25 cellular contexts compared by ENCODE assay signal in the genomic region with DNA sequence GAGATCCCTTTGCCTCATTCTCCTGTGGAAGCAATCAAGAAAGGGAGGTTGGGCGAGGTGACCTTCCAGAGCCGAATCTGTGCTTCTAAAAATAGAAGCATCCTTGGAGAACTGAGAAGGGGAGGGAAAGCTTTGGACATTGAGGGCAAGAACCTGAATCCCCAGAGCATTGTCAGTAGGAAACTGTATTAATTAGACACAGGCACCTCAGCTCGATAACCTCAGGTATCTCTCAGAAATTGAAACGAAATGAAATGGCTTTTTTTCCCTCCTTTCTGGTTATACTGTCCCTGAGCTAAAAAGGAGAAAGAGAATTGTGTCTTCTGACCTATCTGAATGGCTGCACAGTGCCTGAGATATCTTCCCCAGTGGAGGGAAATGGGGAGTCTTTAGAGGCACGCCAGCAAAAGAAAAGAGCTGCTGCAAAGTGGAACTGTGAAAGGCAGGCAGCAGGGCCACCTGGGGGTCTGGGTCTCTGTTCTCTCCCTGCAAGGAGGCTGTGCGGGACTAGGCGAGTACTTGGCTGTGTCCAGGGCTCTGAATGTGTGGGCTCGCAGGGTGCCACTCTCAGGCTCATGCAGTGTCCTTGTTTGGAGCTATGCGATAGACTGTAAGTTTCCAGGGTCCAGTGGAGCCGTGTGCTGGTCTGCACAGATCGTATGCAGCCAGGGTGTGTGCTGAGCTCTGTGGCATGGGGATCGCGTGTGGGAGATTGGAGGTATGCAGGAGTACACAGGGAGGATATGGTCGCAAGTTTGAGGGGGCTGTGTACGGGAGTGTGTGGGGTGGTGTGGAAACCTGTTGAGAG.
"Had no signal": no experiment of that assay in that cellular context is flagged by ENCODE, and none has a peak within 500 bp of the region (broad histone marks: within the 10 kb centered on the region; RNA-seq: fewer than 3 reads in every experiment).

No MANE protein-coding gene starts in this region.

- H3K4me3 Mint-ChIP-seq: activated naive CD8-positive, alpha-beta T cell; activated T-cell treated with anti-CD3 and anti-CD28 coated beads, Interleukin-2, amount 50 U/mL, for 24 hours; activated T-helper 17 cell treated with anti-CD3 and anti-CD28 coated beads, Interleukin-2, amount 50 U/mL, for 72 hours; dendritic cell treated with granulocyte-macrophage colony-stimulating factor and Interleukin-4, amounts not matched to agents 40 ng/mL and 50 ng/mL, for 4 days; mesothelial cell of epicardium; naive thymus-derived CD8-positive, alpha-beta T cell; T-cell; T-helper 2 cell treated with Interferon-gamma antibody and Interleukin-4, amounts not matched to agents 5 μg/mL and 100 μg/mL, for 36 hours had no signal

- H3K4me1 ChIP-seq: adrenal gland, left lung, prostate gland, spleen had no signal

- H3K27ac Mint-ChIP-seq: activated naive CD8-positive, alpha-beta T cell; activated T-cell treated with anti-CD3 and anti-CD28 coated beads, Interleukin-2, amount 50 U/mL, for 24 hours; activated T-helper 17 cell treated with anti-CD3 and anti-CD28 coated beads, Interleukin-2, amount 50 U/mL, for 72 hours; dendritic cell treated with granulocyte-macrophage colony-stimulating factor and Interleukin-4, amounts not matched to agents 40 ng/mL and 50 ng/mL, for 4 days; mesothelial cell of epicardium; T-helper 2 cell treated with Interferon-gamma antibody and Interleukin-4, amounts not matched to agents 5 μg/mL and 100 μg/mL, for 36 hours had no signal

- H3K27me3 ChIP-seq: adrenal gland, ovary, right atrium auricular region had no signal

- H3K4me3 ChIP-seq: adrenal gland, left lung, ovary, prostate gland, right atrium auricular region, spleen had no signal

- H3K27ac ChIP-seq: adrenal gland, left lung, neutrophil, ovary, prostate gland, right atrium auricular region, spleen, WERI-Rb-1 had no signal

- H3K4me1 Mint-ChIP-seq: activated T-helper 17 cell treated with anti-CD3 and anti-CD28 coated beads, Interleukin-2, amount 50 U/mL, for 72 hours; naive thymus-derived CD8-positive, alpha-beta T cell had no signal

- H3K9me3 Mint-ChIP-seq: activated T-helper 17 cell treated with anti-CD3 and anti-CD28 coated beads, Interleukin-2, amount 50 U/mL, for 72 hours; dendritic cell treated with granulocyte-macrophage colony-stimulating factor and Interleukin-4, amounts not matched to agents 40 ng/mL and 50 ng/mL, for 4 days; T-helper 2 cell treated with Interferon-gamma antibody and Interleukin-4, amounts not matched to agents 5 μg/mL and 100 μg/mL, for 36 hours had no signal

- H3K9me3 ChIP-seq: left lung, neutrophil, ovary, prostate gland, right atrium auricular region had no signal

- ATAC-seq: activated T-helper 17 cell treated with anti-CD3 and anti-CD28 coated beads, Interleukin-2, amount 50 U/mL, for 72 hours; left lung; naive thymus-derived CD8-positive, alpha-beta T cell; stimulated activated naive CD8-positive, alpha-beta T cell treated with anti-CD3 and anti-CD28 coated beads, Interleukin-15, Interleukin-2, amounts not matched to agents 100 U/mL and 50 U/mL, for 24 hours; T-cell had no signal

- DNase-seq: activated CD4-positive, alpha-beta T cell treated with anti-CD3 and anti-CD28 coated beads for 1 hour; activated CD8-positive, alpha-beta memory T cell treated with anti-CD3 and anti-CD28 coated beads for 24 hours; activated CD8-positive, alpha-beta memory T cell treated with anti-CD3 and anti-CD28 coated beads, Interleukin-2, amount 50 U/mL, for 4 hours; activated naive CD4-positive, alpha-beta T cell; activated T-cell treated with anti-CD3 and anti-CD28 coated beads, Interleukin-2, amount 50 U/mL, for 24 hours; effector CD4-positive, alpha-beta T cell; kidney glomerular epithelial cell; mammary epithelial cell; naive thymus-derived CD8-positive, alpha-beta T cell; ovary; spleen; stimulated activated CD4-positive, alpha-beta T cell treated with anti-CD3 and anti-CD28 coated beads, Interleukin-4, amount 100 ng/mL, for 1 hour; stimulated activated naive CD8-positive, alpha-beta T cell treated with anti-CD3 and anti-CD28 coated beads, Interleukin-15, Interleukin-2, amounts not matched to agents 100 U/mL and 50 U/mL, for 24 hours; T-cell; WERI-Rb-1 had no signal

- H3K36me3 ChIP-seq: adrenal gland, left lung, neutrophil, ovary, prostate gland, right atrium auricular region, spleen, WERI-Rb-1 had no signal
